9 cellular contexts compared by ENCODE assay signal in the genomic region with DNA sequence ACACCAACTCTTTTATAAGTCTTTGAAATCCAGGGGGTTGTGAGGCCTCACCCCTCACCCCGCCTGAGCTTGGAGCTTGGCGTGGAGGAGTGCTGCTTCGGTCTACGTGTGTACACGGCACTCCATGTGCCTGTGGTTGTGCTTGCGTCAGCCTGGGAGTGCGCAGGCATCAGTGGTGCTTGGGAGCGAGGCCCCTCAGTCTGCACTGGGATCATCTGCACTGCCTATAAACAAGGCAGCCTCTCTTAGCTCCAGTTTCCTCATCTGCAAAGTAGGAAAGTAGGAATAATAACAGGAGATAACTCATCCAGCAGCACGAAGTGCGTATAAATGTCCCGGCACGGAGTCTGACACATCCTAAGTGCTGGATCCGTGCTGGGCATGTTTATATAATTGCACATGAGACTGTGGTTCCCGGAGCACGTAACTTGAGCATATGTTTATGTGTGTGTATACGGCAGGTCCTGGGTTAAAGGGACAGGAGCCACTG. TPM values are rescaled to one million over a fixed set of nuclear protein-coding genes. Genes with fewer than 3 reads are reported as not detected.
DNase-seq lines count a peak whose midpoint lies in the region; TF ChIP-seq lines count a peak whose summit lies in the region.
"Had no signal": no experiment of that assay in that cellular context is flagged by ENCODE, and none has a peak within 500 bp of the region (broad histone marks: within the 10 kb centered on the region; RNA-seq: fewer than 3 reads in every experiment).

No MANE protein-coding gene starts in this region.

- no TSS peak for BruUV-seq in OCI-LY7 (replicated peaks; lab: Mats Ljungman, UMichigan)

- H3K79me2 ChIP-seq in OCI-LY7 (ENCODE audit: insufficient read depth, low read depth, low read length): peaks cover 55% of the 10 kb centered on the region

- CTCF ChIA-PET in OCI-LY7 (lab: Charles Lee; ENCODE audit: unreplicated experiment): no interaction called here

- H3K4me3 ChIP-seq in HFF-Myc (replicated peaks; ENCODE audit: low read depth, low read length) (peak overlapping the region; percentile 69), OCI-LY7 (ENCODE audit: low read depth, low read length, poor library complexity, severe bottlenecking) (peak overlapping the region; percentile 74), skeletal muscle cell (ENCODE audit: low read depth, low read length) (peak overlapping the region; percentile 77)

- peak overlapping the region; percentile 79 for H3K4me2 ChIP-seq in OCI-LY7 (ENCODE audit: low read length)

- intact Hi-C loops in OCI-LY7 (cut with micrococcal nuclease; ENCODE audit: unreplicated experiment): loop anchor here (1.0 to 5.0 kb wide), 2 partner anchors 9 to 730 kb away; a partner anchor contains a TSS

- DNase-seq in GM04503 (ENCODE audit: low read depth) (peak; percentile 81), HFF-Myc (ENCODE audit: extremely low read depth, low read depth) (peak; percentile 95), OCI-LY7 (ENCODE audit: low spot score) (peak; percentile 43), hepatic stellate cell (ENCODE audit: low spot score) (peak; percentile 80), skeletal muscle cell (ENCODE audit: low read depth) (peak; percentile 97), NCI-H526 (lab: John Stamatoyannopoulos, UW) (no peak), NCI-H510A (lab: John Stamatoyannopoulos, UW) (no peak)

- H4K20me1 ChIP-seq in OCI-LY7 (ENCODE audit: insufficient read depth, low read length): no peaks in the 10 kb centered on the region

- H3K27ac ChIP-seq in OCI-LY7 (ENCODE audit: low read depth, low read length, poor library complexity, severe bottlenecking): peak overlapping the region; percentile 82
- peak overlapping the region; percentile 68 for H3K27ac ChIP-seq in adipose tissue (ENCODE audit: low read depth, low read length)
- H3K27ac ChIP-seq: VCaP had no signal

- peaks cover 52% of the 10 kb centered on the region for H3K4me1 ChIP-seq in OCI-LY7 (ENCODE audit: insufficient read depth, low read length, poor library complexity, severe bottlenecking)

- no peaks in the 10 kb centered on the region for H3K9me3 ChIP-seq in OCI-LY7 (ENCODE audit: low read length)

- peak overlapping the region; percentile 82; the same call in 1 of the 2 replicates for H2AFZ ChIP-seq in OCI-LY7 (ENCODE audit: low read length)

- peaks cover 14% of the 10 kb centered on the region for H3K36me3 ChIP-seq in OCI-LY7 (ENCODE audit: insufficient read depth, low read length)

- TF ChIP-seq CTCF in HFF-Myc (IDR thresholded peaks at IDR 0.05; ENCODE audit: low read depth, low read length, missing control alignments) (no peak), OCI-LY7 (conservative IDR thresholded peaks at IDR 0.05; ENCODE audit: low read length) (no peak)

- 6 to 44% (median 6%) methylated on average over 16 of the region's 16 CpGs for WGBS in adipose tissue, 3 donors

- H3K9me2 ChIP-seq in OCI-LY7 (ENCODE audit: insufficient read depth, low read length): no peaks in the 10 kb centered on the region

- POLR2A ChIA-PET in OCI-LY7 (lab: Charles Lee): interaction anchor here (0.6 kb wide), 1 partner anchor 117 kb away, joined by 4 read pairs; no protein-coding TSS in a partner anchor

RNA-seq across cellular contexts. Expression of a gene that starts 1.2 kb away (rescaled TPM):
- 117 and 154 TPM in 2 replicates for total RNA-seq in OCI-LY7 (2014; rRNA removed; shearing (Covaris generic))
- total RNA-seq in OCI-LY7 (2022): 96.4 and 107 TPM in 2 replicates
- polyA plus RNA-seq in adipose tissue: 100 to 1,000 TPM in 2 of 3 donors, 10 to 100 TPM in 1; 44.1 to 343 (median 312) TPM

Comparison
In these comparisons a context has a peak if more than half of its experiments do, and no peak if none do; other contexts are left out.
1. DNase-seq: peak in GM04503 (single experiment), HFF-Myc (single experiment), OCI-LY7 (single experiment), hepatic stellate cell (single experiment) and skeletal muscle cell (single experiment); none in NCI-H526 (0 of 2) and NCI-H510A (single experiment).
2. Peak in every context shown above with its lines, with median percentiles within 50 percentile points of each other: H3K4me3 ChIP-seq.